1 cellular context compared by ENCODE assay signal in genomic region chr19:13774217-13775191, GRCh38.
TF ChIP-seq lines count a peak whose summit lies in the region.

TSS of gene C19orf53 (plus strand) at chr19:13774456. CDS start at chr19:13774478, 22 bp downstream.

TF ChIP-seq in K562, 482 proteins besides CTCF, POLR2A, EP300 and RAD21 (continued from another document and continues in another):
- TF ChIP-seq ZNF449 (CRISPR knock-in tag; IDR thresholded peaks at IDR 0.05) (no peak), ARNT (IDR thresholded peaks at IDR 0.05) (peak in 1 of 2 experiments; percentile 66; a peak in 2 of 4 replicates), POLR3G (IDR thresholded peaks at IDR 0.05; ENCODE audit: extremely low read depth, insufficient read length, insufficient replicate concordance) (no peak), ID3 (CRISPR knock-in tag; IDR thresholded peaks at IDR 0.05) (no peak), ID3 (tag; IDR thresholded peaks at IDR 0.05) (peak; percentile 44; the same call in 1 of the 2 replicates), ZBTB7A (IDR thresholded peaks at IDR 0.05; ENCODE audit: borderline replicate concordance, control insufficient read depth, low read depth, low read length) (no peak), ZNF785 (CRISPR knock-in tag; IDR thresholded peaks at IDR 0.05) (no peak), NRF1 (conservative IDR thresholded peaks at IDR 0.05 in 1 of 2, IDR thresholded peaks at IDR 0.05 in 1 of 2) (peak; percentile 87 to 88), ZFP91 (CRISPR knock-in tag; IDR thresholded peaks at IDR 0.05) (peak; percentile 100), PTTG1 (tag; IDR thresholded peaks at IDR 0.05; ENCODE audit: low read depth) (no peak), RREB1 (CRISPR knock-in tag; IDR thresholded peaks at IDR 0.05) (no peak), KDM2B (CRISPR knock-in tag; IDR thresholded peaks at IDR 0.05) (0 out of 2 replicates have a peak, but pooled peaks have one; percentile 47), GATAD2B (IDR thresholded peaks at IDR 0.05; ENCODE audit: borderline replicate concordance) (no peak; the same call in 1 of the 2 replicates), POLR2AphosphoS2 (IDR thresholded peaks at IDR 0.05; ENCODE audit: low read length) (peak; percentile 98), MEIS2 (IDR thresholded peaks at IDR 0.05; ENCODE audit: partially characterized antibody) (no peak), NCOA1 (IDR thresholded peaks at IDR 0.05; ENCODE audit: low read depth) (peak; percentile 67; the same call in 1 of the 2 replicates), YY1 (IDR thresholded peaks at IDR 0.05; ENCODE audit: borderline replicate concordance in 1 of 3, control insufficient read depth in 1 of 3, extremely low read depth in 1 of 3, insufficient read depth in 3 of 3, insufficient read length in 1 of 3, insufficient replicate concordance in 2 of 3, low read depth in 1 of 3, low read length in 2 of 3) (peak; percentile 32 to 90 (median 83)), ZNF699 (CRISPR knock-in tag; IDR thresholded peaks at IDR 0.05; ENCODE audit: insufficient replicate concordance) (no peak), MXI1 (IDR thresholded peaks at IDR 0.05; ENCODE audit: low read depth, low read length) (peak; percentile 88), ZNF507 (tag; conservative IDR thresholded peaks at IDR 0.05) (no peak), PHF21A (IDR thresholded peaks at IDR 0.05; ENCODE audit: borderline replicate concordance, low read depth) (peak; percentile 40; the same call in 1 of the 2 replicates), ZBED1 (IDR thresholded peaks at IDR 0.05) (no peak), THRAP3 (IDR thresholded peaks at IDR 0.05; ENCODE audit: borderline replicate concordance) (no peak; the same call in 1 of the 2 replicates), OTX1 (CRISPR knock-in tag; IDR thresholded peaks at IDR 0.05) (no peak), ETS1 (conservative IDR thresholded peaks at IDR 0.05; ENCODE audit: control insufficient read depth, low read depth, low read length) (peak; percentile 91), EWSR1 (IDR thresholded peaks at IDR 0.05; ENCODE audit: borderline replicate concordance, low read depth, partially characterized antibody) (no peak), SMC3 (conservative IDR thresholded peaks at IDR 0.05; ENCODE audit: insufficient read depth, low read depth, low read length) (no peak), CGGBP1 (CRISPR knock-in tag; IDR thresholded peaks at IDR 0.05) (no peak), POLR2G (IDR thresholded peaks at IDR 0.05; ENCODE audit: low read depth, low read length) (peak; percentile 96), TARDBP (IDR thresholded peaks at IDR 0.05) (no peak; the same call in 1 of the 2 replicates), ZNF584 (CRISPR knock-in tag; IDR thresholded peaks at IDR 0.05; ENCODE audit: low read depth) (no peak), NFE2L1 (tag; IDR thresholded peaks at IDR 0.05; ENCODE audit: borderline replicate concordance, low read depth) (no peak), MBD1 (CRISPR knock-in tag; IDR thresholded peaks at IDR 0.05) (no peak), PTBP1 (IDR thresholded peaks at IDR 0.05; ENCODE audit: low read depth, low read length) (no peak), ELK1 (CRISPR knock-in tag; IDR thresholded peaks at IDR 0.05) (no peak), COPS2 (conservative IDR thresholded peaks at IDR 0.05) (no peak), SNIP1 (IDR thresholded peaks at IDR 0.05; ENCODE audit: low read depth) (no peak), HIVEP1 (CRISPR knock-in tag; IDR thresholded peaks at IDR 0.05) (no peak), REST (CRISPR knock-in tag; IDR thresholded peaks at IDR 0.05; ENCODE audit: low read depth) (no peak), CREB3L1 (IDR thresholded peaks at IDR 0.05; ENCODE audit: borderline replicate concordance, low read depth) (peak; percentile 93)
